Comparison of ENCODE assay signal across 17 cellular contexts in the genomic region with DNA sequence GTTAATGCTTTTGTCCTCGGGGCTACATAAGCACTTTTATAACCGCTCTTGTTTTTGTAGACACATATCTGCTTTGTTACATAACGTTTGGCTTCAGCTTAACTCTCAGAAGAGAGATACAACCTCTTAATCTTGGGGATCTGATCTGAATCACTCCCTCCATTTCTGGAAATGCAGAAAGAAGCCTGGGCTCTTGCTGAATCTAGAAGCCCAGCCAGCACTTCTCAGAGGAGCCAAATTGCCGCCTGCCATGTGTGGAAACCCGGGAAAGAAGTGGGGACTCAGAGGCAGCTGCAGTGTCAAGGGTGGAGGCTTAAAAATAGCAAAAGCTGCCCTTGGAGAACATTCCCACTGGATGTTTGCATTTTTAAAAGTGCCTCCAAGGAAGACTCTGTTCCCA.
A peak's percentile ranks its signal among the peaks of the same experiment; 100 is the strongest.
DNase-seq lines count a peak whose midpoint lies in the region; ATAC-seq, FAIRE-seq and TF ChIP-seq lines count a peak whose summit lies in the region.
"Had no signal": no experiment of that assay in that cellular context is flagged by ENCODE, and none has a peak within 500 bp of the region (broad histone marks: within the 10 kb centered on the region; RNA-seq: fewer than 3 reads in every experiment).

No MANE protein-coding gene starts in this region.

- no peaks in the 10 kb centered on the region for H3K4me1 ChIP-seq in endothelial cell of umbilical vein (ENCODE audit: control insufficient read depth, extremely low read depth, insufficient read depth, low read length)
- H3K4me1 ChIP-seq in smooth muscle cell (ENCODE audit: low read depth), result no peaks in the 10 kb centered on the region
- H3K4me1 ChIP-seq: prostate gland had no signal

- no peak overlapping the region for H3K27ac Mint-ChIP-seq in activated T-cell treated with anti-CD3 and anti-CD28 coated beads, Interleukin-2, amount 50 U/mL, for 24 hours

- no peaks in the 10 kb centered on the region for H3K4me1 Mint-ChIP-seq in activated T-cell treated with anti-CD3 and anti-CD28 coated beads, Interleukin-2, amount 50 U/mL, for 24 hours (ENCODE audit: low read depth)

- H4K20me1 ChIP-seq in endothelial cell of umbilical vein (replicated peaks; ENCODE audit: control insufficient read depth, extremely low read depth, insufficient read depth, low read length), result no peaks in the 10 kb centered on the region
- H4K20me1 ChIP-seq in smooth muscle cell (ENCODE audit: low read depth), result no peaks in the 10 kb centered on the region

- intact Hi-C loops in endothelial cell of umbilical vein (cut with micrococcal nuclease) (no loop called here), lower leg skin (cut with DNase I; ENCODE audit: low total_unique reads) (no loop called here)

- 19 to 31% methylated on average over 5 of the region's 5 CpGs for WGBS in lower leg skin, 2 donors
- WGBS in smooth muscle cell (ENCODE audit: low lambda C conversion rate), result 48% methylated on average over 5 of the region's 5 CpGs

- ATAC-seq in GM21367 (IDR thresholded peaks at IDR 0.05; ENCODE audit: unreplicated experiment), result no peak
- no peak for ATAC-seq in SK-N-SH treated with all-trans-retinoic acid at 6 μM for 48 hours
- ATAC-seq: left lobe of liver had no signal

- no TSS peak for BruUV-seq in endothelial cell of umbilical vein (replicated peaks; lab: Mats Ljungman, UMichigan)

- H2AFZ ChIP-seq in endothelial cell of umbilical vein (ENCODE audit: low read depth, low read length) (peak overlapping the region; percentile 24), smooth muscle cell (ENCODE audit: low read depth) (peak overlapping the region; percentile 58)

- dilution Hi-C loops in endothelial cell of umbilical vein (cut with MboI; ENCODE audit: extremely low pct_ligation_motif_present, low sequenced_read_pairs), result no loop called here

- no peaks in the 10 kb centered on the region for H3K27me3 Mint-ChIP-seq in activated T-cell treated with anti-CD3 and anti-CD28 coated beads, Interleukin-2, amount 50 U/mL, for 24 hours

- H3K27ac ChIP-seq in endothelial cell of umbilical vein (ENCODE audit: insufficient read depth, low read depth, low read length) (no peak overlapping the region), smooth muscle cell (ENCODE audit: low read depth) (no peak overlapping the region)
- H3K27ac ChIP-seq: C4-2B, prostate gland had no signal

- no peaks in the 10 kb centered on the region for H3F3A ChIP-seq in smooth muscle cell (ENCODE audit: low read depth)

- no peak for TF ChIP-seq POLR2A in endothelial cell of umbilical vein (IDR thresholded peaks at IDR 0.05; ENCODE audit: low read depth, low read length)
- TF ChIP-seq POLR2A in lower leg skin (IDR thresholded peaks at IDR 0.05), result no peak

- DNase-seq in ELF-1 (ENCODE audit: low read depth, low spot score) (peak; percentile 39), endothelial cell of umbilical vein (ENCODE audit: low read depth, low spot score) (peak; percentile 11), lower leg skin (ENCODE audit: low spot score in 2 of 2) (peak; percentile 33 to 88), smooth muscle cell (lab: John Stamatoyannopoulos, UW; ENCODE audit: unreplicated experiment) (no peak), NCI-H2081 treated with DMSO at 0.1 percent for 48 hours (lab: John Stamatoyannopoulos, UW) (no peak)
- no peak for DNase-seq in activated T-cell treated with anti-CD3 and anti-CD28 coated beads, Interleukin-2, amount 50 U/mL, for 24 hours
- DNase-seq: activated T-cell treated with anti-CD3 and anti-CD28 coated beads, Interleukin-2, amount 50 U/mL, for 1 hour; erythroblast; NCI-H1092 treated with DMSO at 0.1 percent for 48 hours; NCI-H526; SIG-M5 had no signal

- H3K36me3 Mint-ChIP-seq in activated T-cell treated with anti-CD3 and anti-CD28 coated beads, Interleukin-2, amount 50 U/mL, for 24 hours (ENCODE audit: low read depth), result no peaks in the 10 kb centered on the region

- H3K36me3 ChIP-seq in endothelial cell of umbilical vein (ENCODE audit: control insufficient read depth in 2 of 2, extremely low read depth in 1 of 2, insufficient read depth in 2 of 2, low read length in 2 of 2) (no peaks in the 10 kb centered on the region), smooth muscle cell (ENCODE audit: low read depth) (no peaks in the 10 kb centered on the region)
- H3K36me3 ChIP-seq: prostate gland had no signal

- H3K9me3 Mint-ChIP-seq in activated T-cell treated with anti-CD3 and anti-CD28 coated beads, Interleukin-2, amount 50 U/mL, for 24 hours, result no peaks in the 10 kb centered on the region

- TF ChIP-seq CTCF in endothelial cell of umbilical vein (IDR thresholded peaks at IDR 0.05; ENCODE audit: extremely low read depth in 1 of 2, insufficient read depth in 1 of 2, low read depth in 1 of 2, low read length in 2 of 2) (no peak), lower leg skin (IDR thresholded peaks at IDR 0.05) (no peak), smooth muscle cell (IDR thresholded peaks at IDR 0.05; ENCODE audit: borderline replicate concordance, insufficient read depth, poor library complexity, severe bottlenecking) (no peak)

- no peaks in the 10 kb centered on the region for H3K9me1 ChIP-seq in endothelial cell of umbilical vein (replicated peaks; ENCODE audit: control insufficient read depth, extremely low read depth, insufficient read depth, low read length)

- no peaks in the 10 kb centered on the region for H3K79me2 ChIP-seq in endothelial cell of umbilical vein (ENCODE audit: control insufficient read depth, insufficient read depth, low read length)
- H3K79me2 ChIP-seq in smooth muscle cell (ENCODE audit: low read depth), result no peaks in the 10 kb centered on the region

- H3K4me3 Mint-ChIP-seq in activated T-cell treated with anti-CD3 and anti-CD28 coated beads, Interleukin-2, amount 50 U/mL, for 24 hours, result no peak overlapping the region

- POLR2A ChIA-PET in endothelial cell of umbilical vein (lab: Charles Lee), result no interaction called here

- no peaks in the 10 kb centered on the region for H3K27me3 ChIP-seq in endothelial cell of umbilical vein (ENCODE audit: control insufficient read depth in 2 of 2, insufficient read depth in 2 of 2, low read length in 2 of 2)
- no peaks in the 10 kb centered on the region for H3K27me3 ChIP-seq in smooth muscle cell (ENCODE audit: low read depth)

- CTCF ChIA-PET in endothelial cell of umbilical vein (lab: Charles Lee), result no interaction called here

- H3K4me2 ChIP-seq in endothelial cell of umbilical vein (ENCODE audit: insufficient read depth, low read length), result no peak overlapping the region
- no peak overlapping the region for H3K4me2 ChIP-seq in smooth muscle cell

- H3K4me3 ChIP-seq in endothelial cell of umbilical vein (replicated peaks in 1 of 3; ENCODE audit: insufficient read depth in 1 of 3, low read depth in 1 of 3, low read length in 3 of 3) (no peak overlapping the region), lower leg skin (ENCODE audit: low read depth, poor library complexity, severe bottlenecking) (no peak overlapping the region), smooth muscle cell (no peak overlapping the region)
- H3K4me3 ChIP-seq: prostate gland had no signal

- no peaks in the 10 kb centered on the region for H3K9me3 ChIP-seq in endothelial cell of umbilical vein (replicated peaks; ENCODE audit: control insufficient read depth, insufficient read depth, low read length)
- no peaks in the 10 kb centered on the region for H3K9me3 ChIP-seq in smooth muscle cell (replicated peaks; ENCODE audit: low read depth)
- H3K9me3 ChIP-seq: prostate gland had no signal

- H3K9ac ChIP-seq in endothelial cell of umbilical vein (replicated peaks; ENCODE audit: extremely low read depth, insufficient read depth, low read length) (no peak overlapping the region), smooth muscle cell (ENCODE audit: low read depth) (no peak overlapping the region)

- no peak for FAIRE-seq in endothelial cell of umbilical vein (lab: Jason Lieb, UNC)
- FAIRE-seq: urothelium cell line had no signal

TF ChIP-seq in endothelial cell of umbilical vein, 7 proteins besides CTCF, POLR2A, EP300 and RAD21:
- TF ChIP-seq, protein P1, sequence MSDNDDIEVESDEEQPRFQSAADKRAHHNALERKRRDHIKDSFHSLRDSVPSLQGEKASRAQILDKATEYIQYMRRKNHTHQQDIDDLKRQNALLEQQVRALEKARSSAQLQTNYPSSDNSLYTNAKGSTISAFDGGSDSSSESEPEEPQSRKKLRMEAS (IDR thresholded peaks at IDR 0.05; ENCODE audit: insufficient read depth, insufficient read length), result no peak
- no peak for TF ChIP-seq EZH2 (IDR thresholded peaks at IDR 0.05; ENCODE audit: borderline replicate concordance, low read depth, low read length, severe bottlenecking)
- TF ChIP-seq FOS (IDR thresholded peaks at IDR 0.05; ENCODE audit: borderline replicate concordance, insufficient read depth, low read length), result no peak
- no peak for TF ChIP-seq POLR2AphosphoS5 (IDR thresholded peaks at IDR 0.05; ENCODE audit: insufficient read depth, low read depth, low read length)

TF ChIP-seq in SK-N-SH treated with all-trans-retinoic acid at 6 μM for 48 hours, 23 proteins besides CTCF, POLR2A, EP300 and RAD21 (continues in another document):
- TF ChIP-seq SNAI2 (CRISPR knock-in tag; IDR thresholded peaks at IDR 0.05), result no peak
- TF ChIP-seq, protein P2, sequence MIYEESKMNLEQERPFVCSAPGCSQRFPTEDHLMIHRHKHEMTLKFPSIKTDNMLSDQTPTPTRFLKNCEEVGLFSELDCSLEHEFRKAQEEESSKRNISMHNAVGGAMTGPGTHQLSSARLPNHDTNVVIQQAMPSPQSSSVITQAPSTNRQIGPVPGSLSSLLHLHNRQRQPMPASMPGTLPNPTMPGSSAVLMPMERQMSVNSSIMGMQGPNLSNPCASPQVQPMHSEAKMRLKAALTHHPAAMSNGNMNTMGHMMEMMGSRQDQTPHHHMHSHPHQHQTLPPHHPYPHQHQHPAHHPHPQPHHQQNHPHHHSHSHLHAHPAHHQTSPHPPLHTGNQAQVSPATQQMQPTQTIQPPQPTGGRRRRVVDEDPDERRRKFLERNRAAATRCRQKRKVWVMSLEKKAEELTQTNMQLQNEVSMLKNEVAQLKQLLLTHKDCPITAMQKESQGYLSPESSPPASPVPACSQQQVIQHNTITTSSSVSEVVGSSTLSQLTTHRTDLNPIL (CRISPR knock-in tag; IDR thresholded peaks at IDR 0.05; ENCODE audit: low read depth), result no peak
- no peak for TF ChIP-seq ARNTL (CRISPR knock-in tag; IDR thresholded peaks at IDR 0.05; ENCODE audit: borderline replicate concordance, low read depth)
- TF ChIP-seq ISL1 (CRISPR knock-in tag; IDR thresholded peaks at IDR 0.05), result no peak
- no peak for TF ChIP-seq ZNF565 (CRISPR knock-in tag; conservative IDR thresholded peaks at IDR 0.05; ENCODE audit: low read depth)
- no peak for TF ChIP-seq ZNF8 (CRISPR knock-in tag; IDR thresholded peaks at IDR 0.05)
- TF ChIP-seq ZC3H10 (CRISPR knock-in tag; IDR thresholded peaks at IDR 0.05), result no peak
- no peak for TF ChIP-seq TCF4 (CRISPR knock-in tag; IDR thresholded peaks at IDR 0.05; ENCODE audit: borderline replicate concordance)
- no peak for TF ChIP-seq ZFP3 (CRISPR knock-in tag; IDR thresholded peaks at IDR 0.05)
- TF ChIP-seq CSDC2 (CRISPR knock-in tag; IDR thresholded peaks at IDR 0.05), result no peak

Comparison
In these comparisons a context has a peak if more than half of its experiments do, and no peak if none do; other contexts are left out.
1. DNase-seq: peak in ELF-1 (single experiment), endothelial cell of umbilical vein (single experiment) and lower leg skin (2 of 2); none in smooth muscle cell (single experiment), activated T-cell treated with anti-CD3 and anti-CD28 coated beads, Interleukin-2, amount 50 U/mL, for 24 hours (single experiment) and NCI-H2081 treated with DMSO at 0.1 percent for 48 hours (single experiment).